1 cellular context compared by ENCODE assay signal in the genomic region with DNA sequence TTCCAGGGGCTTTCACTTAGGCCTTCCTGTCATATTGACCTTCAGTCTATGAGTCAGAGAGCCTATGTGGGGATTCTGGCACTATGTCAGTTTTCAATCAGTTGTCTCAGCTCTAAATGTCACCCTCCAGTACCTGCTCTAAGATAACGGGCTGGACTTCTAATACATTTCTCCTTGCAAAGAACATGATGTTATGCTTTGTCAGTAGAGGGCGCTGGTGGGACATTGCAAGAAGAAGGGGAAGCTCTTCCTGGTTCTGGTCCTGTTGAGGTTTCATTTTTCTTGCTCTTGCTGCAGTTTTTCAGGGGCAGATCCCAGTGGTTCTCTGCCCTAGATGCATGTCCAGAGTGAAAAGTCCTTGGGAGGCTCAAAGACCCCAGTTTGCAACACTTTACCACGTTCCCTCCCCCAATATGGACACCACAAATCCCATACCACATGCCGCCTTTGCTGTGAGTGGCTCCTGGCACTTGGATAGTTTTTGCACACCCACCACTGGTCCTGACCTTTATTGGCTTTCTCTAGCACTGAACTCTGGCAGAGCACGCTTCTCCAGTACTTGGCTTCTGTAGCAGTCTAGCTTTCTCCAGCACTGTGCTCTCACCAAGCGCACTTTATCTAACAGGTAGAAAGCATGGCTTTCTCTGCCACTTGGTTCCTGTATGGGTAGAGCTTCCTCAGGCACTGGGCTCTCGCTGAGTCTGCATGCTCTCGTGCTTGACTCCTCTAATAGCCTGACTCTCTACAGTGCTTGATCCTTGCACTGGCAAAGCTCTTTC.
TF ChIP-seq lines count a peak whose summit lies in the region.

No MANE protein-coding gene starts in this region.

TF ChIP-seq in HepG2, 621 proteins besides CTCF, POLR2A, EP300 and RAD21 (continued from another document):
- no peak for TF ChIP-seq RERE (CRISPR knock-in tag; IDR thresholded peaks at IDR 0.05; ENCODE audit: low read depth)
- peak; percentile 27; the same call in 1 of the 2 replicates for TF ChIP-seq ATF1 (CRISPR knock-in tag; IDR thresholded peaks at IDR 0.05)
- TF ChIP-seq HNF4G (IDR thresholded peaks at IDR 0.05; ENCODE audit: borderline replicate concordance, low read depth, low read length), result no peak
- TF ChIP-seq HNF4G (CRISPR knock-in tag; IDR thresholded peaks at IDR 0.05; ENCODE audit: borderline replicate concordance, low read depth), result no peak
- no peak for TF ChIP-seq ZKSCAN8 (CRISPR knock-in tag; IDR thresholded peaks at IDR 0.05; ENCODE audit: borderline replicate concordance)
- TF ChIP-seq KDM5B (CRISPR knock-in tag; IDR thresholded peaks at IDR 0.05; ENCODE audit: borderline replicate concordance), result peak; percentile 65
- no peak for TF ChIP-seq PHF5A (CRISPR knock-in tag; IDR thresholded peaks at IDR 0.05; ENCODE audit: low read depth, unreplicated experiment)
